ENCODE assay signal across 35 cellular contexts in the genomic region with DNA sequence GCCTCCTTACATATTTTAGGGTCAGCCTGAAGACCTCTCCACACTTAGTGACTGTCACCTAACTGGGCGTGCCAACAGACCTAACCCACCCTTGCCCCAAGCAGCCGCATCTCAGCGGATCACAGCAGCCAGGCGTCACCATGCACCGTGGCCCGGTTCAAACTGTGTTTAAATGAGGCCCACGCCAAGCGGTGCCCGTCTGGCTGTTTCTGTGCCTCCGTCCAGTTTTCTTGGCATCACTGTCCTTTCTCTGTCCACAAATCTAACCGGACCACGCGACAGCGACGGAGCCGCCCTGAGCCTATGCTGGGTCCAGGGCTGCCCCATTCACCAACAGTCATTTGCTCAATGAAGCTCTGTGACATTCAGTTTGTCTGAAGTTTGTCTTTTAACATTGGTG.
"Had no signal": no experiment of that assay in that cellular context is flagged by ENCODE, and none has a peak within 500 bp of the region (broad histone marks: within the 10 kb centered on the region; RNA-seq: fewer than 3 reads in every experiment).

No MANE protein-coding gene starts in this region.

- H3K27me3 ChIP-seq: MG63 had no signal

- DNase-seq: Karpas-422, Kasumi-1, MG63, MM.1S, MV-4-11, NCI-H1048, NCI-H1092, NCI-H1092 treated with DMSO at 0.1 percent for 48 hours, NCI-H1105, NCI-H1105 treated with DMSO at 0.1 percent for 48 hours, NCI-H1417, NCI-H1417 treated with DMSO at 0.1 percent for 48 hours, NCI-H1436, NCI-H1436 treated with DMSO at 0.1 percent for 48 hours, NCI-H146, NCI-H1694, NCI-H1694 treated with DMSO at 0.1 percent for 48 hours, NCI-H187, NCI-H187 treated with DMSO at 0.1 percent for 48 hours, NCI-H1930, NCI-H2029, NCI-H2029 treated with DMSO at 0.1 percent for 48 hours, NCI-H2081, NCI-H2081 treated with DMSO at 0.1 percent for 48 hours, NCI-H2107, NCI-H2171, NCI-H2171 treated with DMSO at 0.1 percent for 48 hours, NCI-H2227 treated with DMSO at 0.1 percent for 48 hours, NCI-H226, NCI-H345, NCI-H446, NCI-H446 treated with DMSO at 0.1 percent for 48 hours, NCI-H510A, NCI-H510A treated with DMSO at 0.1 percent for 48 hours, NCI-H524 had no signal

- H3K4me3 ChIP-seq: MG63 had no signal

- H3K36me3 ChIP-seq: MG63 had no signal

- H3K9me3 ChIP-seq: MG63 had no signal
